12 cellular contexts compared by ENCODE assay signal in genomic region chr2:28544405-28544914, GRCh38. TPM values are rescaled to one million over a fixed set of nuclear protein-coding genes. Genes with fewer than 3 reads are reported as not detected.
DNase-seq lines count a peak whose midpoint lies in the region; ATAC-seq and TF ChIP-seq lines count a peak whose summit lies in the region.
"Had no signal": no experiment of that assay in that cellular context is flagged by ENCODE, and none has a peak within 500 bp of the region (broad histone marks: within the 10 kb centered on the region; RNA-seq: fewer than 3 reads in every experiment).

No MANE protein-coding gene starts in this region.

- WGBS in mammary epithelial cell (ENCODE audit: low coverage, missing lambda C conversion rate): 96% methylated on average over 8 of the region's 8 CpGs

- H3K4me3 ChIP-seq in breast epithelium (no peak overlapping the region), mammary epithelial cell (replicated peaks in 1 of 3; ENCODE audit: insufficient read depth in 1 of 3, low read depth in 2 of 3, low read length in 3 of 3) (no peak overlapping the region)
- H3K4me3 ChIP-seq: ovary, upper lobe of right lung had no signal

- H2AFZ ChIP-seq in mammary epithelial cell (ENCODE audit: low read depth, low read length): no peak overlapping the region

- DNase-seq in breast epithelium (ENCODE audit: low spot score in 2 of 2) (no peak), mammary epithelial cell (no peak), epithelial cell of prostate (ENCODE audit: low read depth, low spot score) (no peak), GM13977 (ENCODE audit: low spot score) (no peak), ACHN (no peak)
- peak; percentile 13 for DNase-seq in activated CD4-positive, alpha-beta T cell treated with anti-CD3 and anti-CD28 coated beads, Interleukin-2, amount 50 U/mL, for 1 hour
- peak; percentile 47 for DNase-seq in stimulated activated CD8-positive, alpha-beta memory T cell treated with anti-CD3 and anti-CD28 coated beads, Interleukin-4, amount 100 ng/mL, for 48 hours
- DNase-seq: amniotic stem cell, ovary, upper lobe of right lung had no signal

- intact Hi-C loops in breast epithelium (cut with DNase I; ENCODE audit: low total_unique reads) (no loop called here), mammary epithelial cell (cut with micrococcal nuclease) (no loop called here)

- dilution Hi-C loops in mammary epithelial cell (cut with HindIII; ENCODE audit: low sequenced_read_pairs): no loop called here

- H3K4me1 ChIP-seq in breast epithelium (peaks cover 0 to 4% of the 10 kb centered on the region in 2 donors), mammary epithelial cell (ENCODE audit: insufficient read depth, low read length) (peaks cover 26% of the 10 kb centered on the region)

- no peak overlapping the region for H3K9ac ChIP-seq in mammary epithelial cell (ENCODE audit: insufficient read depth, low read length)

- H3K36me3 ChIP-seq in breast epithelium (no peaks in the 10 kb centered on the region), mammary epithelial cell (ENCODE audit: insufficient read depth, low read length) (no peaks in the 10 kb centered on the region)
- H3K36me3 ChIP-seq: ovary, upper lobe of right lung had no signal

- CTCF ChIA-PET in mammary epithelial cell (lab: Charles Lee; ENCODE audit: low non-redundant PET): interaction anchor here (0.8 kb wide), 1 partner anchor 23 kb away, joined by 3 read pairs; no protein-coding TSS in a partner anchor

- no peak for TF ChIP-seq POLR2A in breast epithelium (IDR thresholded peaks at IDR 0.05)

- no peak overlapping the region for H3K4me2 ChIP-seq in mammary epithelial cell (ENCODE audit: insufficient read depth, low read depth, low read length)

- H3K27ac ChIP-seq in breast epithelium (peak overlapping the region; percentile 9 to 68), mammary epithelial cell (ENCODE audit: insufficient read depth, low read depth, low read length) (no peak overlapping the region), epithelial cell of prostate (peak overlapping the region; percentile 74)
- H3K27ac ChIP-seq: ovary, upper lobe of right lung had no signal

- no TSS peak for BruUV-seq in mammary epithelial cell (replicated peaks; lab: Mats Ljungman, UMichigan)

- no peaks in the 10 kb centered on the region for H3K79me2 ChIP-seq in mammary epithelial cell (ENCODE audit: insufficient read depth, low read length)

- no peaks in the 10 kb centered on the region for H4K20me1 ChIP-seq in mammary epithelial cell (ENCODE audit: insufficient read depth, low read length)

- ATAC-seq in GM18519 (IDR thresholded peaks at IDR 0.05; ENCODE audit: low FRiP score, unreplicated experiment): no peak
- ATAC-seq: HCT116 had no signal

- H3K27me3 ChIP-seq in breast epithelium (no peaks in the 10 kb centered on the region), mammary epithelial cell (ENCODE audit: insufficient read depth, low read length) (no peaks in the 10 kb centered on the region)
- H3K27me3 ChIP-seq: ovary, upper lobe of right lung had no signal

- H3K9me3 ChIP-seq in breast epithelium (no peaks in the 10 kb centered on the region), mammary epithelial cell (replicated peaks; ENCODE audit: insufficient read depth, low read length) (no peaks in the 10 kb centered on the region)
- H3K9me3 ChIP-seq: ovary, upper lobe of right lung had no signal

- TF ChIP-seq CTCF in breast epithelium (IDR thresholded peaks at IDR 0.05) (no peak), mammary epithelial cell (conservative IDR thresholded peaks at IDR 0.05 in 1 of 2, IDR thresholded peaks at IDR 0.05 in 1 of 2; ENCODE audit: extremely low read depth in 1 of 2, insufficient read depth in 1 of 2, low read depth in 1 of 2, low read length in 2 of 2) (no peak), GM13977 (IDR thresholded peaks at IDR 0.05; ENCODE audit: extremely low read depth, insufficient read depth, missing control alignments) (no peak)

- in situ Hi-C loops in mammary epithelial cell (cut with MboI; ENCODE audit: low sequenced_read_pairs in 2 of 2) (no loop called here), GM13977 (cut with MboI; ENCODE audit: low pct_unique_long_range_greater_than_20kb, low sequenced_read_pairs, unreplicated experiment) (no loop called here), ACHN (cut with HindIII; ENCODE audit: low pct_ligation_motif_present, low pct_unique_long_range_greater_than_20kb, low sequenced_read_pairs) (no loop called here)

RNA-seq across cellular contexts. Expression of gene PLB1, which starts 48.6 kb away (rescaled TPM):
- total RNA-seq in breast epithelium (10 to 100 TPM in 1 of 3 donors, 1 to 10 TPM in 2; 5.6 to 11.9 (median 8.8) TPM), mammary epithelial cell (1 to 10 TPM; 4.2 to 5.2 TPM)
- polyA plus RNA-seq in mammary epithelial cell: 2.0 TPM
- polyA minus RNA-seq in mammary epithelial cell: 0.93 TPM

Comparison
In these comparisons a context has a peak if more than half of its experiments do, and no peak if none do; other contexts are left out.
1. DNase-seq: peak in activated CD4-positive, alpha-beta T cell treated with anti-CD3 and anti-CD28 coated beads, Interleukin-2, amount 50 U/mL, for 1 hour (single experiment) and stimulated activated CD8-positive, alpha-beta memory T cell treated with anti-CD3 and anti-CD28 coated beads, Interleukin-4, amount 100 ng/mL, for 48 hours (single experiment); none in breast epithelium (0 of 2), mammary epithelial cell (single experiment), epithelial cell of prostate (single experiment), GM13977 (single experiment) and ACHN (single experiment).